Comparison of ENCODE assay signal across 15 cellular contexts in the genomic region with DNA sequence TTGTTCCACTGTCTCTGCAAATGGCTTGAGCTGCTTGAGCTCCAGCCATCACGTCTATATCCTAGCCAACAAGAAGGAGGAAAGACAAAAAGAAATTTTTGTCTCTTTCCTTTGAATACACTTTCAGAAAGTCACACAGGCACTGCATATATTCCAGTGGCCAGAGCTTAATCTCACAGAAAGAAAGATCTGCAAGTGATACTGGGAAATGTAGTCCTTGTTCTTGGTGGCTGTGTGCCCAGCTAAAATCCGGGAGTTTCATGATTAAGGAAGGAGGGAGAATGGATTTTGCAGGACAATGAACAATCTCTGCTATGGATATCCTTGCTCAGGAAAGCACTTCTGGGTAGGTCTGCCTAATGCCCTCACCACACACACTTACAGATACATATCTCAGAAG. TPM values are rescaled to one million over a fixed set of nuclear protein-coding genes. Genes with fewer than 3 reads are reported as not detected.
"Had no signal": no experiment of that assay in that cellular context is flagged by ENCODE, and none has a peak within 500 bp of the region (broad histone marks: within the 10 kb centered on the region; RNA-seq: fewer than 3 reads in every experiment).

No MANE protein-coding gene starts in this region.

- H3K4me3 ChIP-seq: adrenal gland, lung, smooth muscle cell, thyroid gland had no signal

- H3K9me3 ChIP-seq: thyroid gland had no signal

- H3K27ac ChIP-seq: adrenal gland, thyroid gland had no signal

- H3K4me1 Mint-ChIP-seq: immature natural killer cell; stimulated activated effector memory CD8-positive, alpha-beta T cell treated with anti-CD3 and anti-CD28 coated beads, Interleukin-12 subunit alpha, Interleukin-12 subunit beta, amount 100 ng/mL, for 72 hours had no signal

- DNase-seq: activated naive CD4-positive, alpha-beta T cell treated with anti-CD3 and anti-CD28 coated beads, Interleukin-2, amount 50 U/mL, for 16 hours; adrenal gland; central memory CD4-positive, alpha-beta T cell; effector memory CD8-positive, alpha-beta T cell; erythroblast; immature natural killer cell; left cardiac atrium; naive thymus-derived CD4-positive, alpha-beta T cell; right cardiac atrium; thyroid gland had no signal

- H3K36me3 ChIP-seq: adrenal gland, thyroid gland had no signal

- H3K27me3 Mint-ChIP-seq: progenitor cell of endocrine pancreas had no signal

- H3K27me3 ChIP-seq: adrenal gland, thyroid gland had no signal

- H3K4me2 ChIP-seq: smooth muscle cell had no signal

- H3K4me3 Mint-ChIP-seq: effector memory CD8-positive, alpha-beta T cell; immature natural killer cell; naive thymus-derived CD4-positive, alpha-beta T cell; stimulated activated effector memory CD8-positive, alpha-beta T cell treated with anti-CD3 and anti-CD28 coated beads, Interleukin-12 subunit alpha, Interleukin-12 subunit beta, amount 100 ng/mL, for 72 hours had no signal

- H3K27ac Mint-ChIP-seq: activated T-helper 2 cell treated with anti-CD3 and anti-CD28 coated beads, Interferon-gamma antibody, Interleukin-2, Interleukin-4, amounts not matched to agents 10 μg/mL and 5 μg/mL and 100 μg/mL, durations not matched to agents 14 hours and 24 hours and 36 hours; effector memory CD8-positive, alpha-beta T cell; immature natural killer cell; naive thymus-derived CD4-positive, alpha-beta T cell; progenitor cell of endocrine pancreas; stimulated activated effector memory CD8-positive, alpha-beta T cell treated with anti-CD3 and anti-CD28 coated beads, Interleukin-12 subunit alpha, Interleukin-12 subunit beta, amount 100 ng/mL, for 72 hours had no signal

- H3K4me1 ChIP-seq: thyroid gland had no signal

RNA-seq across cellular contexts. Expression of gene DLG5, which starts 19.5 kb away (rescaled TPM):
- polyA plus RNA-seq: naive thymus-derived CD4-positive, alpha-beta T cell had no signal
